Comparison of ENCODE assay signal across 8 cellular contexts in genomic region chr9:3528466-3528865, GRCh38. TPM values are rescaled to one million over a fixed set of nuclear protein-coding genes. Genes with fewer than 3 reads are reported as not detected.
DNase-seq lines count a peak whose midpoint lies in the region; ATAC-seq and TF ChIP-seq lines count a peak whose summit lies in the region.

No MANE protein-coding gene starts in this region.

- H3K9me3 ChIP-seq in upper lobe of left lung (no peaks in the 10 kb centered on the region), MG63 (no peaks in the 10 kb centered on the region)

- no peaks in the 10 kb centered on the region for H3K36me3 ChIP-seq in upper lobe of left lung
- peaks cover 2% of the 10 kb centered on the region; the same call in 1 of the 2 replicates for H3K36me3 ChIP-seq in MG63

- H3K27ac Mint-ChIP-seq in activated CD4-positive, alpha-beta memory T cell treated with anti-CD3 and anti-CD28 coated beads for 36 hours: peak overlapping the region; percentile 99
- H3K27ac Mint-ChIP-seq in memory B cell: peak overlapping the region; percentile 99

- H3K4me1 ChIP-seq in upper lobe of left lung: peaks cover 12 to 31% (median 20%) of the 10 kb centered on the region in 4 donors

- H3K27me3 Mint-ChIP-seq in activated CD4-positive, alpha-beta memory T cell treated with anti-CD3 and anti-CD28 coated beads for 36 hours: no peaks in the 10 kb centered on the region
- H3K27me3 Mint-ChIP-seq in memory B cell: no peaks in the 10 kb centered on the region

- intact Hi-C loops in activated CD4-positive, alpha-beta memory T cell treated with anti-CD3 and anti-CD28 coated beads for 36 hours (cut with micrococcal nuclease): loop anchor here (1.0 to 5.0 kb wide), 7 partner anchors 51 to 1909 kb away; partner anchors contain the start of gene PLGRKT

- 65 to 71% methylated on average over 7 of the region's 7 CpGs for WGBS in upper lobe of left lung, 2 donors

- CTCF ChIA-PET in activated CD4-positive, alpha-beta memory T cell treated with anti-CD3 and anti-CD28 coated beads for 36 hours (lab: Charles Lee): interaction anchor here (1.3 kb wide), 1 partner anchor 61 kb away, joined by 3 read pairs; no protein-coding TSS in a partner anchor

- H3K27me3 ChIP-seq in upper lobe of left lung (no peaks in the 10 kb centered on the region), MG63 (no peaks in the 10 kb centered on the region)

- H3K36me3 Mint-ChIP-seq in activated CD4-positive, alpha-beta memory T cell treated with anti-CD3 and anti-CD28 coated beads for 36 hours: peaks cover 39% of the 10 kb centered on the region
- H3K36me3 Mint-ChIP-seq in memory B cell: peaks cover 2% of the 10 kb centered on the region

- H3K9me3 Mint-ChIP-seq in activated CD4-positive, alpha-beta memory T cell treated with anti-CD3 and anti-CD28 coated beads for 36 hours: no peaks in the 10 kb centered on the region
- no peaks in the 10 kb centered on the region for H3K9me3 Mint-ChIP-seq in memory B cell

- peak overlapping the region; percentile 3 to 99 (median 40) for H3K27ac ChIP-seq in upper lobe of left lung

- DNase-seq in DMS79 (lab: John Stamatoyannopoulos, UW) (peak; percentile 88), NCI-H1436 (lab: John Stamatoyannopoulos, UW) (peak; percentile 68), memory B cell (ENCODE audit: low spot score in 2 of 2) (no peak), upper lobe of left lung (no peak), middle frontal gyrus (ENCODE audit: extremely low spot score, low spot score) (no peak), NCI-H345 (lab: John Stamatoyannopoulos, UW) (no peak), MG63 (no peak)
- peak; percentile 75 for DNase-seq in activated CD4-positive, alpha-beta memory T cell treated with anti-CD3 and anti-CD28 coated beads for 36 hours

- TF ChIP-seq POLR2A in upper lobe of left lung (IDR thresholded peaks at IDR 0.05): no peak

- H3K4me3 ChIP-seq in upper lobe of left lung: peak overlapping the region in 3 of 4 donors; percentile 7 to 12 (median 11)
- no peak overlapping the region for H3K4me3 ChIP-seq in MG63

- peak overlapping the region; percentile 99 for H3K4me3 Mint-ChIP-seq in activated CD4-positive, alpha-beta memory T cell treated with anti-CD3 and anti-CD28 coated beads for 36 hours
- peak overlapping the region; percentile 86 for H3K4me3 Mint-ChIP-seq in memory B cell

- TF ChIP-seq CTCF in upper lobe of left lung (IDR thresholded peaks at IDR 0.05): no peak

- TF ChIP-seq EP300 in upper lobe of left lung (IDR thresholded peaks at IDR 0.05): no peak

- no peak for ATAC-seq in memory B cell (ENCODE audit: low read depth)
- no peak for ATAC-seq in upper lobe of left lung (ENCODE audit: low FRiP score in 2 of 2)

- POLR2A ChIA-PET in activated CD4-positive, alpha-beta memory T cell treated with anti-CD3 and anti-CD28 coated beads for 36 hours (lab: Charles Lee): interaction anchor here (1.2 to 4.2 kb wide), 2 partner anchors 52 to 201 kb away, joined by 3 to 41 read pairs; no protein-coding TSS in a partner anchor

- peaks cover 34% of the 10 kb centered on the region for H3K4me1 Mint-ChIP-seq in activated CD4-positive, alpha-beta memory T cell treated with anti-CD3 and anti-CD28 coated beads for 36 hours (ENCODE audit: low read depth)
- H3K4me1 Mint-ChIP-seq in memory B cell: peaks cover 26% of the 10 kb centered on the region

RNA-seq across cellular contexts. Expression of gene RFX3, which starts 2.7 kb away (rescaled TPM):
- 10 to 100 TPM; 12.2 to 13.4 TPM for total RNA-seq in activated CD4-positive, alpha-beta memory T cell treated with anti-CD3 and anti-CD28 coated beads for 36 hours
- total RNA-seq in upper lobe of left lung: 10 to 100 TPM in 5 of 6 donors, 1 to 10 TPM in 1; 7.3 to 32.0 (median 19.9) TPM
- 0.72 and 1.2 TPM in 2 replicates for total RNA-seq in MG63 (2014; rRNA removed; shearing (Covaris generic); ENCODE audit: low replicate concordance)

Comparison
In these comparisons a context has a peak if more than half of its experiments do, and no peak if none do; other contexts are left out.
1. DNase-seq: peak in DMS79 (single experiment), NCI-H1436 (single experiment) and activated CD4-positive, alpha-beta memory T cell treated with anti-CD3 and anti-CD28 coated beads for 36 hours (single experiment); none in memory B cell (0 of 2), upper lobe of left lung (0 of 2), middle frontal gyrus (single experiment), NCI-H345 (single experiment) and MG63 (single experiment).